ENCODE assay signal across 12 cellular contexts in the genomic region with DNA sequence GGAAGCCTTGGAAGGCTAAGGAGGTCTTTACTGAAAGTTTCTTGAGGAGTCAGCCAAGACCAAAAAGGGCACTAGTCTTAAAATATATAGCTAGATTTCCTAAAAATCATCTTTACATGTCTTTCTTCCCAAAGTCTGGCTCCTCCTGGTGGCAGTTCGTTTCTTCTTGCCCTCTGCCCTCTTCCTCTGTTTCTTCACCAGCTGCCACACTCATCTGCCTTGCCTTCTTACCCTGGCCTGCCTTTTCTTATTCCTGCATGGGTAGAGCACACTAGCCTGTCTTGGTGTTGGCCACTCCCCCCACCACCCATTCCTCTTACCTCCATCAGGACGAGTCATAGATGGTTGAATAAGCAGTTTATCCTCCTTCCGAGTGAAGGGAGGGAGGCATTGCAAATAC.
DNase-seq lines count a peak whose midpoint lies in the region; ATAC-seq, FAIRE-seq and TF ChIP-seq lines count a peak whose summit lies in the region.
"Had no signal": no experiment of that assay in that cellular context is flagged by ENCODE, and none has a peak within 500 bp of the region (broad histone marks: within the 10 kb centered on the region; RNA-seq: fewer than 3 reads in every experiment).

No MANE protein-coding gene starts in this region.

- ATAC-seq in GM21360 (IDR thresholded peaks at IDR 0.05; ENCODE audit: unreplicated experiment): no peak
- ATAC-seq: activated T-cell treated with anti-CD3 and anti-CD28 coated beads, Interleukin-2, amount 50 U/mL, for 72 hours had no signal

- no peak overlapping the region for H3K4me3 ChIP-seq in MG63
- no peak overlapping the region for H3K4me3 ChIP-seq in bronchial epithelial cell (ENCODE audit: low read depth, low read length)
- no peak overlapping the region for H3K4me3 ChIP-seq in osteoblast (ENCODE audit: insufficient read depth, low read length)
- no peak overlapping the region for H3K4me3 ChIP-seq in kidney (ENCODE audit: low read length in 2 of 2)
- no peak overlapping the region for H3K4me3 ChIP-seq in H7 (ENCODE audit: insufficient read depth, low read depth, low read length)
- H3K4me3 ChIP-seq: ovary, tibial nerve had no signal

- no peak overlapping the region for H3K9ac ChIP-seq in kidney (ENCODE audit: low read length in 2 of 2)

- H3K4me1 ChIP-seq in osteoblast (ENCODE audit: insufficient read depth, low read length): no peaks in the 10 kb centered on the region
- peaks cover 0 to 2% of the 10 kb centered on the region in 2 donors for H3K4me1 ChIP-seq in kidney (ENCODE audit: control insufficient read depth in 1 of 2, insufficient read depth in 1 of 2, low read depth in 1 of 2, low read length in 2 of 2)

- H4K20me1 ChIP-seq in osteoblast (ENCODE audit: insufficient read depth, low read length): no peaks in the 10 kb centered on the region

- intact Hi-C loops in kidney (cut with DNase I): no loop called here

- H3K4me2 ChIP-seq in osteoblast (ENCODE audit: insufficient read depth, low read length): no peak overlapping the region

- TF ChIP-seq CTCF in GM12872 (IDR thresholded peaks at IDR 0.05; ENCODE audit: insufficient read depth, low read depth, low read length): peak; percentile 32; the same call in 1 of the 3 replicates
- TF ChIP-seq CTCF in bronchial epithelial cell (IDR thresholded peaks at IDR 0.05; ENCODE audit: insufficient read depth, low read length, severe bottlenecking): peak; percentile 48
- peak; percentile 54 for TF ChIP-seq CTCF in osteoblast (IDR thresholded peaks at IDR 0.05; ENCODE audit: extremely low read depth, low read depth, low read length)
- TF ChIP-seq CTCF in kidney (IDR thresholded peaks at IDR 0.05; ENCODE audit: borderline replicate concordance, extremely low read depth, insufficient read depth): no peak

- no peaks in the 10 kb centered on the region for H3K9me3 ChIP-seq in MG63
- H3K9me3 ChIP-seq in osteoblast (ENCODE audit: low read depth, low read length): no peaks in the 10 kb centered on the region
- no peaks in the 10 kb centered on the region for H3K9me3 ChIP-seq in kidney (ENCODE audit: control insufficient read depth in 1 of 2, low read length in 2 of 2)
- H3K9me3 ChIP-seq: ovary, tibial nerve had no signal

- H2AFZ ChIP-seq in osteoblast (ENCODE audit: low read length): no peak overlapping the region

- no peaks in the 10 kb centered on the region for H3K27me3 ChIP-seq in MG63
- no peaks in the 10 kb centered on the region for H3K27me3 ChIP-seq in bronchial epithelial cell (ENCODE audit: control insufficient read depth, insufficient read depth, low read length)
- peaks cover 5% of the 10 kb centered on the region for H3K27me3 ChIP-seq in osteoblast (ENCODE audit: insufficient read depth, low read length)
- H3K27me3 ChIP-seq in H7 (ENCODE audit: control insufficient read depth, insufficient read depth, low read length): no peaks in the 10 kb centered on the region
- H3K27me3 ChIP-seq: ovary, tibial nerve had no signal

- DNase-seq in MG63: peak; percentile 12
- DNase-seq in bronchial epithelial cell (ENCODE audit: low read depth): peak; percentile 59
- DNase-seq in osteoblast (ENCODE audit: insufficient read length, low spot score, missing footprints): peak; percentile 26
- DNase-seq in kidney: no peak
- DNase-seq in H7: no peak
- DNase-seq: activated T-cell treated with anti-CD3 and anti-CD28 coated beads, Interleukin-2, amount 50 U/mL, for 72 hours; anterior cingulate cortex; NCI-H2029 treated with DMSO at 0.1 percent for 48 hours; ovary had no signal

- no peaks in the 10 kb centered on the region for H3K79me2 ChIP-seq in osteoblast (ENCODE audit: insufficient read depth, low read length)

- H3K36me3 ChIP-seq in MG63: no peaks in the 10 kb centered on the region
- no peaks in the 10 kb centered on the region for H3K36me3 ChIP-seq in bronchial epithelial cell (ENCODE audit: control insufficient read depth, insufficient read depth, low read length)
- H3K36me3 ChIP-seq in osteoblast (ENCODE audit: insufficient read depth, low read length): no peaks in the 10 kb centered on the region
- no peaks in the 10 kb centered on the region for H3K36me3 ChIP-seq in kidney (ENCODE audit: control insufficient read depth in 1 of 2, insufficient read depth in 2 of 2, low read length in 2 of 2)
- H3K36me3 ChIP-seq in H7 (replicated peaks; ENCODE audit: control insufficient read depth, insufficient read depth, low read length): no peaks in the 10 kb centered on the region
- H3K36me3 ChIP-seq: ovary, tibial nerve had no signal

- H3K27ac ChIP-seq in osteoblast (ENCODE audit: low read depth, low read length) (no peak overlapping the region), kidney (ENCODE audit: low read depth in 2 of 2, low read length in 2 of 2) (no peak overlapping the region)
- H3K27ac ChIP-seq: ovary, tibial nerve had no signal

- FAIRE-seq in bronchial epithelial cell (lab: Jason Lieb, UNC): no peak
- FAIRE-seq in kidney (lab: Jason Lieb, UNC): no peak

Comparison
In these comparisons a context has a peak if more than half of its experiments do, and no peak if none do; other contexts are left out.
1. DNase-seq: peak in MG63 (single experiment), bronchial epithelial cell (single experiment) and osteoblast (single experiment); none in kidney (single experiment) and H7 (single experiment).